ENCODE assay signal across 9 cellular contexts in the genomic region with DNA sequence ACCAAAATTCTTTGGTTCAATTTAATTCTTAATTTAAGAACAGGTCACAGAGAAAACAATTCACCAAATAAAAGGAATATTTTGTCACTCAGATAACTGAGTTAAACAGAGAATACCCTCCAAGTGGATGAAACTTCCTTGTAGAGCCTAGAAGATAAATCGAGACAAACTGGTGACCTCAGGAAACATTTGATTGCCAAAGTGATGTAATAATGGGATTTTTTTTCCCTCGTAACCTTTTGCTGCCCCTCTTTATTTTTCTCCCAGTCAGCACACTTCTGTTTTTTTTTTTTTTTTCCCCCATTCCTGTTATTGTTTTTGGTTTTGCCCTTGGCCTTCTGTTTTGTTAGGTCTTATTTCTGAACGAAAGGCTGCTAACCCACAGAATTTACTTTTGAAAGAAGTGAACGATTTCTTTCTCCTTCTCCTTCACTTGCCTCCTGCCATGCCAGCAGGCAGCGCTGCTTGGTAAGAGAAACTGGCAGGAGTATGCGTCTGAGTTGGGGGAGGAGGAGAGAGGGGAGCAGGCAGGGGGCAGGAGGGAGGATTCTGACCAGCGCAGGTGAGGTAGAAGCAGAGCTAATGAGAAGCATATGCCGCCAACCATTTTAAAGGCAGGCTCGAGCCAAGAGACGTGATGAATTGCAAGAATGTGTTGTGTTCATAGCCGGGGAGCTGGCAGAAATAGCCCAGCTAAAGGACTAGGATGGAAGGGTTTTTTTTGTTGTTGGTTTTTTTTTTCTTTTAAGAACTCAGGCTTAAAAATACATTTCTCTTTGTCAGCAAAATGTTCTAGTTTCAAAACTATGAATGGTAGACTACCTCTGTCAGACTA.
DNase-seq lines count a peak whose midpoint lies in the region; ATAC-seq and TF ChIP-seq lines count a peak whose summit lies in the region.
"Had no signal": no experiment of that assay in that cellular context is flagged by ENCODE, and none has a peak within 500 bp of the region (broad histone marks: within the 10 kb centered on the region; RNA-seq: fewer than 3 reads in every experiment).

No MANE protein-coding gene starts in this region.

- peak overlapping the region; percentile 89; the same call in 1 of the 2 replicates for H3K27ac Mint-ChIP-seq in WTC11

- H3K27me3 ChIP-seq in heart right ventricle (no peaks in the 10 kb centered on the region), parathyroid adenoma (ENCODE audit: control insufficient read depth, insufficient read depth, low read length) (no peaks in the 10 kb centered on the region)

- no peak overlapping the region for H3K4me2 ChIP-seq in parathyroid adenoma (ENCODE audit: low read length)

- intact Hi-C loops in heart right ventricle (cut with DNase I): loop anchor here in 3 of 10 donors (5.0 to 10.0 kb wide), 2 partner anchors 204 to 211 kb away; no protein-coding TSS in a partner anchor

- H3K27me3 Mint-ChIP-seq in WTC11 (ENCODE audit: low read depth): no peaks in the 10 kb centered on the region; the same call in 1 of the 2 replicates

- peak overlapping the region; percentile 31 for H3K4me3 Mint-ChIP-seq in WTC11

- peaks cover 0 to 42% (median 15%) of the 10 kb centered on the region in 9 donors for H3K4me1 ChIP-seq in heart right ventricle
- no peaks in the 10 kb centered on the region for H3K4me1 ChIP-seq in parathyroid adenoma

- peak overlapping the region in 6 of 10 donors; percentile 28 to 71 (median 41) for H3K27ac ChIP-seq in heart right ventricle
- H3K27ac ChIP-seq in parathyroid adenoma: peak overlapping the region; percentile 53
- H3K27ac ChIP-seq: epithelial cell of prostate had no signal

- H3K9ac ChIP-seq in parathyroid adenoma: peak overlapping the region; percentile 46

- WGBS in heart right ventricle, 2 donors: 26 to 32% methylated on average over 11 of the region's 11 CpGs

- H3K79me2 ChIP-seq in parathyroid adenoma: no peaks in the 10 kb centered on the region

- DNase-seq in DMS 273 treated with DMSO at 0.1 percent for 48 hours (lab: John Stamatoyannopoulos, UW) (peak; percentile 36), WTC11 (ENCODE audit: low spot score) (peak; percentile 64), heart right ventricle (peak; percentile 21 to 23), HCEC 1CT (no peak), mesenteric fat pad (ENCODE audit: low spot score) (no peak)

- H3K4me1 Mint-ChIP-seq in WTC11: peaks cover 25% of the 10 kb centered on the region

- TF ChIP-seq CTCF in WTC11 (IDR thresholded peaks at IDR 0.05) (no peak), heart right ventricle (IDR thresholded peaks at IDR 0.05) (peak in 4 of 9 donors; percentile 26 to 39 (median 34)), parathyroid adenoma (IDR thresholded peaks at IDR 0.05) (peak; percentile 16)

- H2AFZ ChIP-seq in parathyroid adenoma: peak overlapping the region; percentile 76

- CTCF ChIA-PET in WTC11 (lab: Charles Lee): interaction anchor here (0.6 to 1.7 kb wide), 15 partner anchors 9 to 381 kb away, joined by 3 to 28 read pairs (median 5); partner anchors contain the start of genes CCDC82, JRKL and MAML2

- H3K9me3 ChIP-seq in heart right ventricle: no peaks in the 10 kb centered on the region
- H3K9me3 ChIP-seq in parathyroid adenoma (ENCODE audit: control insufficient read depth, low read length): no peaks in the 10 kb centered on the region

- ATAC-seq in WTC11 (peak; percentile 99), heart right ventricle (peak; percentile 61 to 74 (median 66)), HG03571 (IDR thresholded peaks at IDR 0.05; ENCODE audit: unreplicated experiment) (no peak), GM18909 (IDR thresholded peaks at IDR 0.05; ENCODE audit: poor library complexity, unreplicated experiment) (no peak)

- POLR2A ChIA-PET in WTC11 (lab: Charles Lee): no interaction called here

- no peaks in the 10 kb centered on the region for H3K36me3 ChIP-seq in heart right ventricle
- no peaks in the 10 kb centered on the region for H3K36me3 ChIP-seq in parathyroid adenoma (ENCODE audit: control insufficient read depth, insufficient read depth, low read length)

- H3K36me3 Mint-ChIP-seq in WTC11: no peaks in the 10 kb centered on the region

- no peaks in the 10 kb centered on the region for H3K9me3 Mint-ChIP-seq in WTC11

- H3K4me3 ChIP-seq in heart right ventricle (peak overlapping the region in 7 of 10 donors; percentile 14 to 36 (median 34)), parathyroid adenoma (ENCODE audit: low read depth, low read length) (no peak overlapping the region)

TF ChIP-seq in WTC11, 78 proteins besides CTCF, POLR2A, EP300 and RAD21:
- TF ChIP-seq GTF2I (CRISPR knock-in tag; conservative IDR thresholded peaks at IDR 0.05) (no peak), GABPB1 (CRISPR knock-in tag; IDR thresholded peaks at IDR 0.05) (no peak), SMAD4 (CRISPR knock-in tag; IDR thresholded peaks at IDR 0.05) (no peak), NFYB (CRISPR knock-in tag; conservative IDR thresholded peaks at IDR 0.05; ENCODE audit: low read depth) (no peak), KAT7 (CRISPR knock-in tag; IDR thresholded peaks at IDR 0.05; ENCODE audit: borderline replicate concordance) (no peak), E2F4 (CRISPR knock-in tag; IDR thresholded peaks at IDR 0.05; ENCODE audit: borderline replicate concordance, low read depth) (no peak)

Comparison
In these comparisons a context has a peak if more than half of its experiments do, and no peak if none do; other contexts are left out.
1. DNase-seq: peak in DMS 273 treated with DMSO at 0.1 percent for 48 hours (single experiment), WTC11 (single experiment) and heart right ventricle (2 of 2); none in HCEC 1CT (single experiment) and mesenteric fat pad (single experiment).
2. ATAC-seq: peak in WTC11 (single experiment) and heart right ventricle (8 of 8); none in HG03571 (single experiment) and GM18909 (single experiment).